1 cellular context compared by ENCODE assay signal in genomic region chr2:160828076-160828475, GRCh38.
TF ChIP-seq lines count a peak whose summit lies in the region.

No MANE protein-coding gene starts in this region.

TF ChIP-seq in GM12878, 131 proteins besides CTCF, POLR2A, EP300 and RAD21 (continued from another document):
- TF ChIP-seq IKZF2 (IDR thresholded peaks at IDR 0.05) = 0 out of 4 replicates have a peak, but pooled peaks of 1 of the 2 experiments have one; percentile 23
- TF ChIP-seq NKRF (conservative IDR thresholded peaks at IDR 0.05) = no peak
- TF ChIP-seq GATAD2B (conservative IDR thresholded peaks at IDR 0.05; ENCODE audit: low read depth) = no peak
- TF ChIP-seq ZBTB40 (IDR thresholded peaks at IDR 0.05; ENCODE audit: borderline replicate concordance) = no peak
